Comparison of ENCODE assay signal across 8 cellular contexts in genomic region chr4:3531887-3532713, GRCh38. TPM values are rescaled to one million over a fixed set of nuclear protein-coding genes. Genes with fewer than 3 reads are reported as not detected.
DNase-seq lines count a peak whose midpoint lies in the region; ATAC-seq and TF ChIP-seq lines count a peak whose summit lies in the region.

Gene LRPAP1 (minus strand): TSS chr4:3532422. CDS start chr4:3532412, 10 bp downstream.

- peak within 1 kb of the TSS; percentile 100 for H3K4me3 Mint-ChIP-seq in dendritic cell treated with granulocyte-macrophage colony-stimulating factor and Interleukin-4, amounts not matched to agents 40 ng/mL and 50 ng/mL, for 4 days

- H3K27me3 ChIP-seq in left lung: no peaks in the 10 kb centered on the region

- peak; percentile 77 for ATAC-seq in HG03442 (IDR thresholded peaks at IDR 0.05; ENCODE audit: unreplicated experiment)
- ATAC-seq in left lung: peak; percentile 97

- no peaks in the 10 kb centered on the region for H3K9me3 ChIP-seq in left lung

- peak within 1 kb of the TSS; percentile 88 to 92 for H3K4me3 ChIP-seq in left lung

- DNase-seq in Ammon's horn (ENCODE audit: low spot score) (peak; percentile 95), GM19238 (ENCODE audit: insufficient read length, low spot score) (peak; percentile 100), NCI-H526 treated with DMSO at 0.1 percent for 48 hours (lab: John Stamatoyannopoulos, UW) (peak; percentile 79), left lung (peak; percentile 94 to 99)
- DNase-seq in activated CD4-positive, alpha-beta T cell treated with anti-CD3 and anti-CD28 coated beads, Interleukin-2, amount 50 U/mL, for 1 hour: peak; percentile 77
- DNase-seq in stimulated activated CD4-positive, alpha-beta T cell treated with anti-CD3 and anti-CD28 coated beads, Interleukin-2, amount 100 ng/mL, for 48 hours: peak; percentile 81 to 83

- H3K27ac Mint-ChIP-seq in dendritic cell treated with granulocyte-macrophage colony-stimulating factor and Interleukin-4, amounts not matched to agents 40 ng/mL and 50 ng/mL, for 4 days: peak within 1 kb of the TSS; percentile 94

- no peaks in the 10 kb centered on the region for H3K9me3 Mint-ChIP-seq in dendritic cell treated with granulocyte-macrophage colony-stimulating factor and Interleukin-4, amounts not matched to agents 40 ng/mL and 50 ng/mL, for 4 days

- H3K27ac ChIP-seq in left lung: peak within 1 kb of the TSS; percentile 26 to 69

- H3K4me1 ChIP-seq in left lung: peaks cover 11 to 48% of the 10 kb centered on the region in 2 donors

- H3K36me3 Mint-ChIP-seq in dendritic cell treated with granulocyte-macrophage colony-stimulating factor and Interleukin-4, amounts not matched to agents 40 ng/mL and 50 ng/mL, for 4 days (ENCODE audit: low read depth): peaks cover 51% of the 10 kb centered on the region

- H3K36me3 ChIP-seq in left lung: peaks cover 0 to 23% of the 10 kb centered on the region in 2 donors

- H3K4me1 Mint-ChIP-seq in dendritic cell treated with granulocyte-macrophage colony-stimulating factor and Interleukin-4, amounts not matched to agents 40 ng/mL and 50 ng/mL, for 4 days (ENCODE audit: low read depth): peaks cover 50% of the 10 kb centered on the region

- intact Hi-C loops in dendritic cell treated with granulocyte-macrophage colony-stimulating factor and Interleukin-4, amounts not matched to agents 40 ng/mL and 50 ng/mL, for 4 days (cut with micrococcal nuclease): loop anchor here (5.0 kb wide), 1 partner anchor 425 kb away; no protein-coding TSS in a partner anchor
- intact Hi-C loops in left lung (cut with DNase I): no loop called here

- TF ChIP-seq CTCF in left lung (IDR thresholded peaks at IDR 0.05): no peak

- H3K27me3 Mint-ChIP-seq in dendritic cell treated with granulocyte-macrophage colony-stimulating factor and Interleukin-4, amounts not matched to agents 40 ng/mL and 50 ng/mL, for 4 days: peaks cover 28% of the 10 kb centered on the region

RNA-seq across cellular contexts. Expression of gene LRPAP1, which starts in this region (rescaled TPM):
- 100 to 1,000 TPM; 192 to 218 TPM for total RNA-seq in left lung

Comparison
In these comparisons a context has a peak if more than half of its experiments do, and no peak if none do; other contexts are left out.
1. Peak in every context shown above with its lines: DNase-seq, ATAC-seq, H3K4me3 ChIP-seq and H3K27ac ChIP-seq.